ENCODE assay signal across 27 cellular contexts in genomic region chr10:9215121-9215520, GRCh38.
"Had no signal": no experiment of that assay in that cellular context is flagged by ENCODE, and none has a peak within 500 bp of the region (broad histone marks: within the 10 kb centered on the region; RNA-seq: fewer than 3 reads in every experiment).

No MANE protein-coding gene starts in this region.

- H3K9me3 Mint-ChIP-seq: stimulated activated memory B cell treated with anti-CD40 and anti-IgM and Interleukin-4, amounts not matched to agents 10 μg/mL and 1 μg/mL and 100 μg/mL, for 72 hours; stimulated activated naive B cell treated with anti-CD40 and anti-IgM and Interleukin-4, amounts not matched to agents 10 μg/mL and 1 μg/mL and 100 μg/mL, for 72 hours; type B pancreatic cell had no signal

- H3K4me3 Mint-ChIP-seq: stimulated activated memory B cell treated with anti-CD40 and anti-IgM and Interleukin-4, amounts not matched to agents 10 μg/mL and 1 μg/mL and 100 μg/mL, for 72 hours; stimulated activated naive B cell treated with anti-CD40 and anti-IgM and Interleukin-4, amounts not matched to agents 10 μg/mL and 1 μg/mL and 100 μg/mL, for 72 hours; type B pancreatic cell had no signal

- H3K27ac Mint-ChIP-seq: stimulated activated memory B cell treated with anti-CD40 and anti-IgM and Interleukin-4, amounts not matched to agents 10 μg/mL and 1 μg/mL and 100 μg/mL, for 72 hours; stimulated activated naive B cell treated with anti-CD40 and anti-IgM and Interleukin-4, amounts not matched to agents 10 μg/mL and 1 μg/mL and 100 μg/mL, for 72 hours; type B pancreatic cell had no signal

- H3K4me1 ChIP-seq: stomach, suprapubic skin, testis, thyroid gland, tibial artery, tibial nerve, transverse colon, upper lobe of left lung, upper lobe of right lung, uterus, vagina had no signal

- DNase-seq: stimulated activated CD4-positive, alpha-beta T cell treated with anti-CD3 and anti-CD28 coated beads, Interleukin-1b, Interleukin-23, amount 100 ng/mL, for 48 hours; stimulated activated CD4-positive, alpha-beta T cell treated with anti-CD3 and anti-CD28 coated beads, Interleukin-2, amount 100 ng/mL, for 24 hours; stimulated activated CD4-positive, alpha-beta T cell treated with anti-CD3 and anti-CD28 coated beads, Interleukin-2, amount 100 ng/mL, for 48 hours; stimulated activated CD4-positive, alpha-beta T cell treated with anti-CD3 and anti-CD28 coated beads, Interleukin-4, amount 100 ng/mL, for 1 hour; stimulated activated CD4-positive, alpha-beta T cell treated with anti-CD3 and anti-CD28 coated beads, Interleukin-4, amount 100 ng/mL, for 24 hours; stimulated activated CD4-positive, alpha-beta T cell treated with anti-CD3 and anti-CD28 coated beads, Interleukin-4, amount 100 ng/mL, for 4 hours; stimulated activated CD8-positive, alpha-beta memory T cell treated with anti-CD3 and anti-CD28 coated beads, Interleukin-4, amount 100 ng/mL, for 48 hours; stimulated activated naive B cell treated with anti-CD40 and anti-IgM and Interleukin-4, amounts not matched to agents 10 μg/mL and 1 μg/mL and 100 μg/mL, for 72 hours; stimulated activated naive CD4-positive, alpha-beta T cell; stimulated activated naive CD4-positive, alpha-beta T cell treated with Interleukin-2 at 50 U/mL for 16 hours; stimulated activated naive CD8-positive, alpha-beta T cell treated with anti-CD3 and anti-CD28 coated beads, Interleukin-15, Interleukin-2, amounts not matched to agents 100 U/mL and 50 U/mL, for 24 hours; stomach; substantia nigra; testis; thyroid gland; tibial artery; transverse colon; trophoblast cell; upper lobe of left lung; upper lobe of right lung; uterus had no signal

- H3K27ac ChIP-seq: stomach, suprapubic skin, testis, thoracic aorta, thyroid gland, tibial artery, tibial nerve, transverse colon, upper lobe of left lung, upper lobe of right lung, uterus, vagina had no signal

- H3K27me3 ChIP-seq: testis, thyroid gland, tibial nerve, upper lobe of left lung, vagina had no signal

- H3K36me3 Mint-ChIP-seq: stimulated activated memory B cell treated with anti-CD40 and anti-IgM and Interleukin-4, amounts not matched to agents 10 μg/mL and 1 μg/mL and 100 μg/mL, for 72 hours; stimulated activated naive B cell treated with anti-CD40 and anti-IgM and Interleukin-4, amounts not matched to agents 10 μg/mL and 1 μg/mL and 100 μg/mL, for 72 hours; type B pancreatic cell had no signal

- ATAC-seq: stimulated activated memory B cell treated with anti-CD40 and anti-IgM and Interleukin-4, amounts not matched to agents 10 μg/mL and 1 μg/mL and 100 μg/mL, for 72 hours; stimulated activated naive B cell treated with anti-CD40 and anti-IgM and Interleukin-4, amounts not matched to agents 10 μg/mL and 1 μg/mL and 100 μg/mL, for 72 hours; stimulated activated naive CD8-positive, alpha-beta T cell treated with anti-CD3 and anti-CD28 coated beads, Interleukin-15, Interleukin-2, amounts not matched to agents 100 U/mL and 50 U/mL, for 24 hours; upper lobe of right lung had no signal

- H3K9me3 ChIP-seq: stomach, suprapubic skin, testis, thoracic aorta, thyroid gland, tibial artery, tibial nerve, transverse colon, upper lobe of left lung, upper lobe of right lung, uterus, vagina had no signal

- H3K4me3 ChIP-seq: stomach, suprapubic skin, testis, thoracic aorta, thyroid gland, tibial artery, tibial nerve, transverse colon, upper lobe of left lung, upper lobe of right lung, uterus, vagina had no signal

- H3K4me1 Mint-ChIP-seq: stimulated activated memory B cell treated with anti-CD40 and anti-IgM and Interleukin-4, amounts not matched to agents 10 μg/mL and 1 μg/mL and 100 μg/mL, for 72 hours; stimulated activated naive B cell treated with anti-CD40 and anti-IgM and Interleukin-4, amounts not matched to agents 10 μg/mL and 1 μg/mL and 100 μg/mL, for 72 hours had no signal

- H3K36me3 ChIP-seq: stomach, suprapubic skin, thoracic aorta, thyroid gland, tibial artery, tibial nerve, transverse colon, upper lobe of left lung, upper lobe of right lung, uterus, vagina had no signal
